18 cellular contexts compared by ENCODE assay signal in the genomic region with DNA sequence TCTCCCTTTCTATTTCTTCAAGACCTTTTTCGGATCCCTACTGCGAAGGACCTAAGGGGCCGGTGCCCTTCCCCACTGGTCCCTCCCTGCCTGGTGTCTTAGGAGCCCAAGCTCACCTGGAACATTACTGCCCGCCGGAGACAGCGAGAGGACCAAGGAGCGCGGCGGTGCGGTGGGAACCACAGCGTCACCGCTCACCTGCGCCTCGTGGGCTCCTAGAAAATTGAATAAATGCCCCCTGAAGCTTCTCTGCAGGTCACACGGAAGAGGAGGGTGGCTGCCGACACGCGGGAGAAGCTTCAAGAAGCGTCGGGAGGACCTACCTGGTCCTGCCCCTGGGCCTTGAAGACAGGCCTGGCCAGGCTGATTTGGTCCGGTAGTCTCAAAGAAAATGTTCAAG.
DNase-seq lines count a peak whose midpoint lies in the region; ATAC-seq, FAIRE-seq and TF ChIP-seq lines count a peak whose summit lies in the region.
"Had no signal": no experiment of that assay in that cellular context is flagged by ENCODE, and none has a peak within 500 bp of the region (broad histone marks: within the 10 kb centered on the region; RNA-seq: fewer than 3 reads in every experiment).

No MANE protein-coding gene starts in this region.

- intact Hi-C loops in right lobe of liver (cut with DNase I), result no loop called here

- no peak overlapping the region for H3K4me3 Mint-ChIP-seq in H9
- H3K4me3 Mint-ChIP-seq in stimulated activated effector memory CD8-positive, alpha-beta T cell treated with anti-CD3 and anti-CD28 coated beads, Interleukin-12 subunit alpha, Interleukin-12 subunit beta, amount 100 ng/mL, for 72 hours, result no peak overlapping the region
- H3K4me3 Mint-ChIP-seq: CD4-positive, CD25-positive, alpha-beta regulatory T cell; HFFc6; IgD-negative memory B cell had no signal

- H3K36me3 ChIP-seq in H1 (ENCODE audit: control insufficient read depth in 2 of 4, insufficient read depth in 4 of 4, low read length in 3 of 4) (no peaks in the 10 kb centered on the region), right lobe of liver (no peaks in the 10 kb centered on the region)

- CTCF ChIA-PET in H1 (lab: Charles Lee; ENCODE audit: partially characterized antibody), result no interaction called here

- H2BK15ac ChIP-seq in H9 (ENCODE audit: low read depth, low read length) (no peak overlapping the region), H1 (ENCODE audit: low read length) (no peak overlapping the region)

- H2AK5ac ChIP-seq in H9 (ENCODE audit: insufficient read length, low read length), result no peak overlapping the region
- H2AK5ac ChIP-seq in H1 (ENCODE audit: low read depth, low read length), result no peak overlapping the region

- H3K23me2 ChIP-seq in H9 (ENCODE audit: insufficient read length, low read depth, low read length, poor library complexity, severe bottlenecking), result no peaks in the 10 kb centered on the region
- no peaks in the 10 kb centered on the region for H3K23me2 ChIP-seq in H1 (ENCODE audit: low read depth, low read length)

- ATAC-seq in stimulated activated effector memory CD8-positive, alpha-beta T cell treated with anti-CD3 and anti-CD28 coated beads, Interleukin-12 subunit alpha, Interleukin-12 subunit beta, amount 100 ng/mL, for 72 hours, result no peak
- no peak for ATAC-seq in right lobe of liver
- ATAC-seq: GM12878 had no signal

- H3K79me1 ChIP-seq in H9 (ENCODE audit: insufficient read depth, low read depth, low read length, poor library complexity, severe bottlenecking) (no peaks in the 10 kb centered on the region), H1 (ENCODE audit: low read depth, low read length) (no peaks in the 10 kb centered on the region)

- H3K79me2 ChIP-seq in H9 (ENCODE audit: insufficient read depth, low read length) (no peaks in the 10 kb centered on the region), H1 (ENCODE audit: control insufficient read depth in 1 of 2, insufficient read depth in 2 of 2, low read length in 2 of 2) (no peaks in the 10 kb centered on the region)

- peaks cover 34 to 37% of the 10 kb centered on the region in 2 experiments for H3K4me1 Mint-ChIP-seq in H9
- peaks cover 6% of the 10 kb centered on the region for H3K4me1 Mint-ChIP-seq in stimulated activated effector memory CD8-positive, alpha-beta T cell treated with anti-CD3 and anti-CD28 coated beads, Interleukin-12 subunit alpha, Interleukin-12 subunit beta, amount 100 ng/mL, for 72 hours
- H3K4me1 Mint-ChIP-seq: IgD-negative memory B cell had no signal

- H3K4ac ChIP-seq in H9 (ENCODE audit: low read depth, low read length), result no peak overlapping the region
- H3K4ac ChIP-seq in H1 (replicated peaks; ENCODE audit: insufficient read length, low read depth, low read length), result no peak overlapping the region

- H3K4me1 ChIP-seq in H9 (ENCODE audit: insufficient read depth, low read length) (peaks cover 6% of the 10 kb centered on the region; the same call in 1 of the 2 replicates), H1 (replicated peaks in 1 of 4; ENCODE audit: control insufficient read depth in 3 of 4, insufficient read depth in 4 of 4, low read length in 3 of 4) (peaks cover 0 to 5% (median 0%) of the 10 kb centered on the region in 4 experiments; a peak in 2 of 7 replicates), right lobe of liver (no peaks in the 10 kb centered on the region)
- H3K4me1 ChIP-seq: BLaER1 treated with 17β-estradiol and CSF1 and Interleukin-3, amounts not matched to agents 10 nM and 100 nM had no signal

- H2BK20ac ChIP-seq in H9 (ENCODE audit: low read depth, low read length, poor library complexity, severe bottlenecking) (no peak overlapping the region), H1 (ENCODE audit: low read length) (0 out of 2 replicates have a peak overlapping the region, but pooled peaks have one; percentile 61)

- peaks cover 0 to 3% of the 10 kb centered on the region in 2 experiments; a peak in 2 of 5 replicates for H3K9me3 Mint-ChIP-seq in H9
- peaks cover 2% of the 10 kb centered on the region for H3K9me3 Mint-ChIP-seq in stimulated activated effector memory CD8-positive, alpha-beta T cell treated with anti-CD3 and anti-CD28 coated beads, Interleukin-12 subunit alpha, Interleukin-12 subunit beta, amount 100 ng/mL, for 72 hours
- H3K9me3 Mint-ChIP-seq: HFFc6, IgD-negative memory B cell had no signal

- H3T11ph ChIP-seq in H9 (ENCODE audit: low read length), result no peak overlapping the region

- in situ Hi-C loops in GM13977 (cut with MboI; ENCODE audit: low pct_unique_long_range_greater_than_20kb, low sequenced_read_pairs, unreplicated experiment), result no loop called here

- H3K18ac ChIP-seq in H9 (ENCODE audit: insufficient read length, low read depth, low read length) (no peak overlapping the region), H1 (ENCODE audit: extremely low read depth, low read length) (no peak overlapping the region; the same call in 1 of the 2 replicates)

- H3K27me3 ChIP-seq in H9 (ENCODE audit: insufficient read depth, low read length) (no peaks in the 10 kb centered on the region), H1 (replicated peaks in 1 of 4; ENCODE audit: control insufficient read depth in 3 of 4, extremely low read depth in 1 of 4, insufficient read depth in 3 of 4, low read length in 3 of 4) (no peaks in the 10 kb centered on the region), right lobe of liver (no peaks in the 10 kb centered on the region)
- H3K27me3 ChIP-seq: BLaER1 treated with 17β-estradiol and CSF1 and Interleukin-3, amounts not matched to agents 10 nM and 100 nM had no signal

- POLR2A ChIA-PET in H1 (lab: Charles Lee; ENCODE audit: partially characterized antibody), result no interaction called here

- peak overlapping the region in 2 of 3 experiments; percentile 59 to 91; a peak in 4 of 7 replicates for H3K27ac Mint-ChIP-seq in H9
- H3K27ac Mint-ChIP-seq in stimulated activated effector memory CD8-positive, alpha-beta T cell treated with anti-CD3 and anti-CD28 coated beads, Interleukin-12 subunit alpha, Interleukin-12 subunit beta, amount 100 ng/mL, for 72 hours, result peak overlapping the region; percentile 52
- H3K27ac Mint-ChIP-seq: CD4-positive, CD25-positive, alpha-beta regulatory T cell; HFFc6; IgD-negative memory B cell had no signal

- H3K36me3 Mint-ChIP-seq in H9 (ENCODE audit: insufficient read depth in 1 of 3, low read depth in 3 of 3), result peaks cover 4 to 13% (median 5%) of the 10 kb centered on the region in 3 experiments; a peak in 6 of 7 replicates
- H3K36me3 Mint-ChIP-seq in stimulated activated effector memory CD8-positive, alpha-beta T cell treated with anti-CD3 and anti-CD28 coated beads, Interleukin-12 subunit alpha, Interleukin-12 subunit beta, amount 100 ng/mL, for 72 hours, result peaks cover 14% of the 10 kb centered on the region

- H4K20me1 ChIP-seq in H9 (ENCODE audit: control insufficient read depth, insufficient read depth, insufficient read length) (no peaks in the 10 kb centered on the region), H1 (replicated peaks in 1 of 2; ENCODE audit: control insufficient read depth in 1 of 2, insufficient read depth in 2 of 2, low read length in 2 of 2) (no peaks in the 10 kb centered on the region)
- H4K20me1 ChIP-seq: BLaER1 treated with 17β-estradiol and CSF1 and Interleukin-3, amounts not matched to agents 10 nM and 100 nM had no signal

- FAIRE-seq in H1 (lab: Jason Lieb, UNC), result no peak
- FAIRE-seq: GM12878 had no signal

- no peaks in the 10 kb centered on the region for H3K27me3 Mint-ChIP-seq in H9 (ENCODE audit: low read depth)
- H3K27me3 Mint-ChIP-seq: CD4-positive, CD25-positive, alpha-beta regulatory T cell; IgD-negative memory B cell had no signal

- H2BK12ac ChIP-seq in H9 (ENCODE audit: insufficient read length, low read depth, low read length) (no peak overlapping the region), H1 (ENCODE audit: low read depth, low read length) (0 out of 2 replicates have a peak overlapping the region, but pooled peaks have one; percentile 50)

- H3K56ac ChIP-seq in H9 (ENCODE audit: insufficient read length, low read depth, low read length) (no peak overlapping the region), H1 (replicated peaks; ENCODE audit: insufficient read length, low read depth, low read length) (no peak overlapping the region)

- DNase-seq in GM13977 (ENCODE audit: low spot score), result peak; percentile 0
- DNase-seq in H9, result peak; percentile 29
- DNase-seq in H1 (ENCODE audit: low read depth in 1 of 2, low spot score in 2 of 2), result no peak
- no peak for DNase-seq in stimulated activated effector memory CD8-positive, alpha-beta T cell treated with anti-CD3 and anti-CD28 coated beads, Interleukin-12 subunit alpha, Interleukin-12 subunit beta, amount 100 ng/mL, for 72 hours (ENCODE audit: low spot score in 2 of 2)
- no peak for DNase-seq in coronary artery (ENCODE audit: low spot score)
- DNase-seq in right lobe of liver, result no peak
- DNase-seq in NCI-H2029 treated with DMSO at 0.1 percent for 48 hours (lab: John Stamatoyannopoulos, UW), result no peak
- DNase-seq: ACHN; Calu3; CD4-positive, CD25-positive, alpha-beta regulatory T cell; DMS 273 treated with DMSO at 0.1 percent for 48 hours; GM23248; HCEC 1CT; HFFc6; KG1 had no signal

- no peak overlapping the region for H2BK120ac ChIP-seq in H9 (ENCODE audit: low read depth, low read length, poor library complexity, severe bottlenecking)
- H2BK120ac ChIP-seq in H1 (replicated peaks; ENCODE audit: low read depth, low read length), result no peak overlapping the region

- H3K4me2 ChIP-seq in H9 (ENCODE audit: insufficient read depth, insufficient read length, low read length), result no peak overlapping the region
- H3K4me2 ChIP-seq in H1 (ENCODE audit: insufficient read depth in 1 of 2, low read depth in 2 of 2, low read length in 2 of 2), result no peak overlapping the region
- H3K4me2 ChIP-seq: BLaER1 treated with 17β-estradiol and CSF1 and Interleukin-3, amounts not matched to agents 10 nM and 100 nM had no signal

- H3K14ac ChIP-seq in H9 (ENCODE audit: insufficient read depth, low read length) (no peak overlapping the region), H1 (ENCODE audit: insufficient read length) (no peak overlapping the region)

- TF ChIP-seq EP300 in H1 (IDR thresholded peaks at IDR 0.05; ENCODE audit: borderline replicate concordance in 1 of 2, low read depth in 2 of 2, low read length in 2 of 2), result no peak

- H4K8ac ChIP-seq in H9 (replicated peaks; ENCODE audit: insufficient read length, low read depth, low read length), result no peak overlapping the region
- H4K8ac ChIP-seq in H1 (ENCODE audit: extremely low read depth, insufficient read depth, low read length), result no peak overlapping the region

- H3K27ac ChIP-seq in H9 (ENCODE audit: insufficient read length, low read depth, low read length), result no peak overlapping the region
- no peak overlapping the region for H3K27ac ChIP-seq in H1 (ENCODE audit: low read depth, low read length)
- H3K27ac ChIP-seq in coronary artery, result no peak overlapping the region
- no peak overlapping the region for H3K27ac ChIP-seq in right lobe of liver
- H3K27ac ChIP-seq: BLaER1 treated with 17β-estradiol and CSF1 and Interleukin-3, amounts not matched to agents 10 nM and 100 nM; GM23248 had no signal

- no peak for TF ChIP-seq POLR2A in H1 (IDR thresholded peaks at IDR 0.05; ENCODE audit: control extremely low read depth in 1 of 2, low read depth in 2 of 2, low read length in 2 of 2)
- no peak for TF ChIP-seq POLR2A in right lobe of liver (IDR thresholded peaks at IDR 0.05)

- H2BK5ac ChIP-seq in H9 (ENCODE audit: insufficient read length, low read length) (no peak overlapping the region), H1 (ENCODE audit: low read depth, low read length) (no peak overlapping the region; the same call in 1 of the 2 replicates)

- H3K9me3 ChIP-seq in H9 (ENCODE audit: control insufficient read depth, low read depth, low read length), result no peaks in the 10 kb centered on the region
- no peaks in the 10 kb centered on the region for H3K9me3 ChIP-seq in H1 (ENCODE audit: insufficient read depth in 2 of 2, low read depth in 1 of 2, low read length in 1 of 2)
- no peaks in the 10 kb centered on the region for H3K9me3 ChIP-seq in right lobe of liver

- H4K5ac ChIP-seq in H9 (ENCODE audit: insufficient read length, low read depth, low read length), result no peak overlapping the region
- H4K5ac ChIP-seq in H1 (ENCODE audit: insufficient read length, low read depth, low read length), result peak overlapping the region; percentile 52

- no peak for TF ChIP-seq RAD21 in H1 (IDR thresholded peaks at IDR 0.05 in 1 of 2, conservative IDR thresholded peaks at IDR 0.05 in 1 of 2; ENCODE audit: low read depth in 2 of 2, low read length in 2 of 2)

- WGBS in H9 (ENCODE audit: extremely low coverage, insufficient read length, low lambda C conversion rate), result no CpG with 5 or more reads among the region's 21 CpGs
- WGBS in H1 (ENCODE audit: extremely low coverage in 1 of 2, insufficient coverage in 1 of 2, insufficient read length in 1 of 2, insufficient replicate concordance in 2 of 2, low coverage in 1 of 2, low lambda C conversion rate in 2 of 2, missing lambda C conversion rate in 1 of 2), 2 experiments, result 84% methylated on average over 21 of the region's 21 CpGs; no CpG with 5 or more reads in 1 of the 2 experiments
- 56% methylated on average over 18 of the region's 21 CpGs for WGBS in right lobe of liver (ENCODE audit: insufficient coverage, low coverage, low lambda C conversion rate, missing lambda C conversion rate)

- no peak for TF ChIP-seq CTCF in GM13977 (IDR thresholded peaks at IDR 0.05; ENCODE audit: extremely low read depth, insufficient read depth, missing control alignments)
- TF ChIP-seq CTCF in H9 (conservative IDR thresholded peaks at IDR 0.05), result no peak
- no peak for TF ChIP-seq CTCF in H1 (IDR thresholded peaks at IDR 0.05; ENCODE audit: control extremely low read depth in 1 of 3, insufficient read depth in 1 of 3, low read depth in 1 of 3, low read length in 3 of 3)
- TF ChIP-seq CTCF in coronary artery (IDR thresholded peaks at IDR 0.05), result no peak
- no peak for TF ChIP-seq CTCF in right lobe of liver (IDR thresholded peaks at IDR 0.05)

- no peak overlapping the region for H3K4me3 ChIP-seq in H1 (ENCODE audit: extremely low read depth in 1 of 4, insufficient read depth in 2 of 4, low read depth in 3 of 4, low read length in 4 of 4)
- H3K4me3 ChIP-seq in coronary artery, result no peak overlapping the region
- no peak overlapping the region for H3K4me3 ChIP-seq in right lobe of liver
- H3K4me3 ChIP-seq: BLaER1 treated with 17β-estradiol and CSF1 and Interleukin-3, amounts not matched to agents 10 nM and 100 nM; GM12878; GM23248 had no signal

- H3K9ac ChIP-seq in H9 (ENCODE audit: extremely low read depth, insufficient read length, low read length) (no peak overlapping the region), H1 (replicated peaks in 1 of 4; ENCODE audit: extremely low read depth in 1 of 4, low read depth in 3 of 4, low read length in 3 of 4) (no peak overlapping the region)
- H3K9ac ChIP-seq: BLaER1 treated with 17β-estradiol and CSF1 and Interleukin-3, amounts not matched to agents 10 nM and 100 nM; GM23248 had no signal

- H2AFZ ChIP-seq in H9 (ENCODE audit: low read length), result no peak overlapping the region
- no peak overlapping the region for H2AFZ ChIP-seq in H1 (ENCODE audit: low read length)
- H2AFZ ChIP-seq: GM23248 had no signal

- H3K23ac ChIP-seq in H9 (ENCODE audit: insufficient read length, low read depth, low read length) (no peak overlapping the region), H1 (ENCODE audit: insufficient read length) (no peak overlapping the region)

- no peak overlapping the region for H4K91ac ChIP-seq in H9 (ENCODE audit: insufficient read length, low read depth, low read length)
- H4K91ac ChIP-seq in H1 (replicated peaks; ENCODE audit: insufficient read length, low read length), result no peak overlapping the region

Comparison
In these comparisons a context has a peak if more than half of its experiments do, and no peak if none do; other contexts are left out.
1. DNase-seq: peak in GM13977 (single experiment) and H9 (single experiment); none in H1 (0 of 2), stimulated activated effector memory CD8-positive, alpha-beta T cell treated with anti-CD3 and anti-CD28 coated beads, Interleukin-12 subunit alpha, Interleukin-12 subunit beta, amount 100 ng/mL, for 72 hours (0 of 2), coronary artery (single experiment), right lobe of liver (0 of 3) and NCI-H2029 treated with DMSO at 0.1 percent for 48 hours (single experiment).